ENCODE assay signal across 13 cellular contexts in genomic region chr17:64358261-64358788, GRCh38. TPM values are rescaled to one million over a fixed set of nuclear protein-coding genes. Genes with fewer than 3 reads are reported as not detected.
DNase-seq lines count a peak whose midpoint lies in the region; ATAC-seq and TF ChIP-seq lines count a peak whose summit lies in the region.
"Had no signal": no experiment of that assay in that cellular context is flagged by ENCODE, and none has a peak within 500 bp of the region (broad histone marks: within the 10 kb centered on the region; RNA-seq: fewer than 3 reads in every experiment).

No MANE protein-coding gene starts in this region.

- H3K27ac ChIP-seq in psoas muscle, result peak overlapping the region; percentile 60
- H3K27ac ChIP-seq: 22Rv1, prostate gland had no signal

- H3K4me1 Mint-ChIP-seq in effector memory CD8-positive, alpha-beta T cell (ENCODE audit: low read depth in 2 of 2), result peaks cover 0 to 13% of the 10 kb centered on the region in 2 donors

- H3K9me3 ChIP-seq in psoas muscle, result no peaks in the 10 kb centered on the region
- H3K9me3 ChIP-seq: prostate gland had no signal

- no peak overlapping the region for H3K4me3 ChIP-seq in psoas muscle
- H3K4me3 ChIP-seq: prostate gland had no signal

- no peaks in the 10 kb centered on the region for H3K9me3 Mint-ChIP-seq in effector memory CD8-positive, alpha-beta T cell

- in situ Hi-C loops in GM13977 (cut with MboI; ENCODE audit: low pct_unique_long_range_greater_than_20kb, low sequenced_read_pairs, unreplicated experiment), result no loop called here

- TF ChIP-seq CTCF in psoas muscle (IDR thresholded peaks at IDR 0.05) (no peak), GM13977 (IDR thresholded peaks at IDR 0.05; ENCODE audit: extremely low read depth, insufficient read depth, missing control alignments) (no peak)

- H3K36me3 ChIP-seq in psoas muscle (ENCODE audit: insufficient read depth in 1 of 2, low read depth in 1 of 2), result peaks cover 3 to 6% of the 10 kb centered on the region in 2 donors
- H3K36me3 ChIP-seq: prostate gland had no signal

- intact Hi-C loops in psoas muscle (cut with DNase I), result no loop called here

- no peak overlapping the region for H3K27ac Mint-ChIP-seq in effector memory CD8-positive, alpha-beta T cell

- H3K36me3 Mint-ChIP-seq in effector memory CD8-positive, alpha-beta T cell (ENCODE audit: insufficient read depth), result peaks cover 48% of the 10 kb centered on the region

- 53 to 61% (median 57%) methylated on average over 7 of the region's 7 CpGs for WGBS in psoas muscle, 3 donors

- no peak overlapping the region for H3K4me3 Mint-ChIP-seq in effector memory CD8-positive, alpha-beta T cell

- peaks cover 0 to 6% of the 10 kb centered on the region in 2 donors for H3K27me3 Mint-ChIP-seq in effector memory CD8-positive, alpha-beta T cell

- H3K27me3 ChIP-seq in psoas muscle (ENCODE audit: insufficient read depth in 3 of 3, low read length in 2 of 3), result peaks cover 0 to 4% (median 0%) of the 10 kb centered on the region in 3 donors

- peak; percentile 64 to 98 (median 90) for DNase-seq in NCI-H1417 (lab: John Stamatoyannopoulos, UW)
- no peak for DNase-seq in NCI-H1417 treated with DMSO at 0.1 percent for 48 hours (lab: John Stamatoyannopoulos, UW)
- DNase-seq in NCI-H2029 (lab: John Stamatoyannopoulos, UW), result peak; percentile 83
- DNase-seq in RPMI7951 (ENCODE audit: low read depth), result peak; percentile 36
- no peak for DNase-seq in psoas muscle
- DNase-seq in GM13977 (ENCODE audit: low spot score), result no peak
- DNase-seq in effector memory CD8-positive, alpha-beta T cell, result no peak
- DNase-seq: effector CD8-positive, alpha-beta T cell; hippocampal formation; KG1 had no signal

- H3K4me1 ChIP-seq in psoas muscle, result peaks cover 18% of the 10 kb centered on the region
- H3K4me1 ChIP-seq: prostate gland had no signal

- ATAC-seq in psoas muscle (no peak), HG02981 (IDR thresholded peaks at IDR 0.05; ENCODE audit: unreplicated experiment) (no peak)
- no peak for ATAC-seq in effector memory CD8-positive, alpha-beta T cell (replicated peaks)

RNA-seq across cellular contexts. Expression of gene PECAM1, which starts 32.3 kb away (rescaled TPM):
- 2.5 and 3.1 TPM in 2 replicates for total RNA-seq in RPMI7951 (2014; rRNA removed; shearing (Covaris generic))
- 100 to 1,000 TPM in 2 of 4 donors, 10 to 100 TPM in 2; 71.9 to 117 (median 105) TPM for total RNA-seq in psoas muscle
- 10 to 100 TPM; 21.0 to 40.5 (median 29.6) TPM for polyA plus RNA-seq in psoas muscle

Comparison
In these comparisons a context has a peak if more than half of its experiments do, and no peak if none do; other contexts are left out.
1. DNase-seq: peak in NCI-H1417 (3 of 3), NCI-H2029 (single experiment) and RPMI7951 (single experiment); none in NCI-H1417 treated with DMSO at 0.1 percent for 48 hours (single experiment), psoas muscle (0 of 2), GM13977 (single experiment) and effector memory CD8-positive, alpha-beta T cell (0 of 3).
2. RNA of gene PECAM1, which starts 32.3 kb away (total RNA-seq): 71.9 to 117 TPM in psoas muscle; 2.5 to 3.1 TPM in RPMI7951; every median in the first group is over 10 times any median in the second.